Comparison of ENCODE assay signal across 8 cellular contexts in genomic region chr16:68289621-68290329, GRCh38. TPM values are rescaled to one million over a fixed set of nuclear protein-coding genes. Genes with fewer than 3 reads are reported as not detected.
DNase-seq lines count a peak whose midpoint lies in the region; ATAC-seq and TF ChIP-seq lines count a peak whose summit lies in the region.

No MANE protein-coding gene starts in this region.

- H3K4me1 ChIP-seq in sigmoid colon: peaks cover 0 to 13% (median 2%) of the 10 kb centered on the region in 4 donors

- no peak for TF ChIP-seq EP300 in sigmoid colon (IDR thresholded peaks at IDR 0.05)

- peak overlapping the region in 2 of 4 donors; percentile 16 for H3K27ac ChIP-seq in sigmoid colon

- peaks cover 92% of the 10 kb centered on the region for H3K4me1 Mint-ChIP-seq in activated T-helper 1 cell treated with anti-CD3 and anti-CD28 coated beads, Interleukin-12 subunit alpha, Interleukin-12 subunit beta, Interleukin-2, Interleukin-4 antibody, amounts not matched to agents 30 ng/mL and 10 ng/mL and 1 ng/mL, durations not matched to agents 14 hours and 24 hours and 36 hours (ENCODE audit: low read depth)
- H3K4me1 Mint-ChIP-seq in nephron: peaks cover 5% of the 10 kb centered on the region

- no peaks in the 10 kb centered on the region for H3K9me3 Mint-ChIP-seq in activated T-helper 1 cell treated with anti-CD3 and anti-CD28 coated beads, Interleukin-12 subunit alpha, Interleukin-12 subunit beta, Interleukin-2, Interleukin-4 antibody, amounts not matched to agents 30 ng/mL and 10 ng/mL and 1 ng/mL, durations not matched to agents 14 hours and 24 hours and 36 hours
- no peaks in the 10 kb centered on the region for H3K9me3 Mint-ChIP-seq in nephron

- peak overlapping the region; percentile 97 for H3K27ac Mint-ChIP-seq in activated T-helper 1 cell treated with anti-CD3 and anti-CD28 coated beads, Interleukin-12 subunit alpha, Interleukin-12 subunit beta, Interleukin-2, Interleukin-4 antibody, amounts not matched to agents 30 ng/mL and 10 ng/mL and 1 ng/mL, durations not matched to agents 14 hours and 24 hours and 36 hours
- H3K27ac Mint-ChIP-seq in nephron: peak overlapping the region in 2 of 3 experiments; percentile 30 to 32

- H3K27me3 ChIP-seq in sigmoid colon: no peaks in the 10 kb centered on the region

- peak overlapping the region; percentile 67 for H3K4me3 Mint-ChIP-seq in activated T-helper 1 cell treated with anti-CD3 and anti-CD28 coated beads, Interleukin-12 subunit alpha, Interleukin-12 subunit beta, Interleukin-2, Interleukin-4 antibody, amounts not matched to agents 30 ng/mL and 10 ng/mL and 1 ng/mL, durations not matched to agents 14 hours and 24 hours and 36 hours
- no peak overlapping the region for H3K4me3 Mint-ChIP-seq in nephron

- DNase-seq in CD1c-positive myeloid dendritic cell (ENCODE audit: extremely low spot score): peak; percentile 75
- DNase-seq in activated T-helper 1 cell treated with anti-CD3 and anti-CD28 coated beads, Interleukin-12 subunit alpha, Interleukin-12 subunit beta, Interleukin-2, Interleukin-4 antibody, amounts not matched to agents 30 ng/mL and 10 ng/mL and 1 ng/mL, durations not matched to agents 14 hours and 24 hours and 36 hours (ENCODE audit: low spot score): peak; percentile 40
- no peak for DNase-seq in NCI-H2081 treated with DMSO at 0.1 percent for 48 hours (lab: John Stamatoyannopoulos, UW)
- no peak for DNase-seq in sigmoid colon
- no peak for DNase-seq in NCI-H146 (lab: John Stamatoyannopoulos, UW)

- H3K9me3 ChIP-seq in sigmoid colon: no peaks in the 10 kb centered on the region

- H3K27me3 Mint-ChIP-seq in activated T-helper 1 cell treated with anti-CD3 and anti-CD28 coated beads, Interleukin-12 subunit alpha, Interleukin-12 subunit beta, Interleukin-2, Interleukin-4 antibody, amounts not matched to agents 30 ng/mL and 10 ng/mL and 1 ng/mL, durations not matched to agents 14 hours and 24 hours and 36 hours (ENCODE audit: insufficient read depth): no peaks in the 10 kb centered on the region
- H3K27me3 Mint-ChIP-seq in nephron (ENCODE audit: low read depth): peaks cover 3% of the 10 kb centered on the region

- H3K4me3 ChIP-seq in sigmoid colon: no peak overlapping the region

- no peak for TF ChIP-seq POLR2A in sigmoid colon (IDR thresholded peaks at IDR 0.05)

- WGBS in sigmoid colon, 2 donors: 39 to 48% methylated on average over 4 of the region's 4 CpGs

- peaks cover 69% of the 10 kb centered on the region for H3K36me3 Mint-ChIP-seq in activated T-helper 1 cell treated with anti-CD3 and anti-CD28 coated beads, Interleukin-12 subunit alpha, Interleukin-12 subunit beta, Interleukin-2, Interleukin-4 antibody, amounts not matched to agents 30 ng/mL and 10 ng/mL and 1 ng/mL, durations not matched to agents 14 hours and 24 hours and 36 hours (ENCODE audit: low read depth)
- H3K36me3 Mint-ChIP-seq in nephron (ENCODE audit: low read depth): peaks cover 50% of the 10 kb centered on the region

- H3K36me3 ChIP-seq in sigmoid colon: peaks cover 0 to 63% (median 27%) of the 10 kb centered on the region in 4 donors

- TF ChIP-seq CTCF in nephron (IDR thresholded peaks at IDR 0.05; ENCODE audit: unreplicated experiment in 3 of 3) (no peak), sigmoid colon (IDR thresholded peaks at IDR 0.05) (no peak)

- intact Hi-C loops in activated T-helper 1 cell treated with anti-CD3 and anti-CD28 coated beads, Interleukin-12 subunit alpha, Interleukin-12 subunit beta, Interleukin-2, Interleukin-4 antibody, amounts not matched to agents 30 ng/mL and 10 ng/mL and 1 ng/mL, durations not matched to agents 14 hours and 24 hours and 36 hours (cut with micrococcal nuclease): loop anchor here (1.0 to 10.0 kb wide), 6 partner anchors 8 to 895 kb away; partner anchors contain the start of genes SLC7A6, SLC7A6OS and SNTB2
- intact Hi-C loops in sigmoid colon (cut with DNase I): no loop called here

- peak; percentile 84 for ATAC-seq in GM19463 (IDR thresholded peaks at IDR 0.05; ENCODE audit: unreplicated experiment)
- peak; percentile 65 for ATAC-seq in HG03571 (IDR thresholded peaks at IDR 0.05; ENCODE audit: unreplicated experiment)

RNA-seq across cellular contexts. Expression of gene SLC7A6OS, which starts 21.0 kb away (rescaled TPM):
- 26.5 and 27.6 TPM in 2 replicates for total RNA-seq in activated T-helper 1 cell treated with anti-CD3 and anti-CD28 coated beads, Interleukin-12 subunit alpha, Interleukin-12 subunit beta, Interleukin-2, Interleukin-4 antibody, amounts not matched to agents 30 ng/mL and 10 ng/mL and 1 ng/mL, durations not matched to agents 14 hours and 24 hours and 36 hours
- total RNA-seq in sigmoid colon: 10 to 100 TPM in 3 of 4 donors, 1 to 10 TPM in 1; 9.5 to 20.8 (median 11.8) TPM
- polyA plus RNA-seq in sigmoid colon: 1 to 10 TPM; 4.8 to 10.0 (median 6.5) TPM

RNA-seq across cellular contexts. Expression of gene PRMT7, which starts 21.0 kb away (rescaled TPM):
- total RNA-seq in activated T-helper 1 cell treated with anti-CD3 and anti-CD28 coated beads, Interleukin-12 subunit alpha, Interleukin-12 subunit beta, Interleukin-2, Interleukin-4 antibody, amounts not matched to agents 30 ng/mL and 10 ng/mL and 1 ng/mL, durations not matched to agents 14 hours and 24 hours and 36 hours: 80.6 and 85.2 TPM in 2 replicates
- total RNA-seq in sigmoid colon: 10 to 100 TPM; 34.6 to 51.0 (median 45.6) TPM
- polyA plus RNA-seq in sigmoid colon: 10 to 100 TPM; 12.0 to 40.7 (median 19.0) TPM

RNA-seq across cellular contexts. Expression of gene SLC7A6, which starts 25.4 kb away (rescaled TPM):
- total RNA-seq in activated T-helper 1 cell treated with anti-CD3 and anti-CD28 coated beads, Interleukin-12 subunit alpha, Interleukin-12 subunit beta, Interleukin-2, Interleukin-4 antibody, amounts not matched to agents 30 ng/mL and 10 ng/mL and 1 ng/mL, durations not matched to agents 14 hours and 24 hours and 36 hours: 139 and 143 TPM in 2 replicates
- total RNA-seq in sigmoid colon: 10 to 100 TPM; 26.8 to 40.7 (median 35.1) TPM
- polyA plus RNA-seq in sigmoid colon: 10 to 100 TPM in 1 of 3 donors, 1 to 10 TPM in 2; 1.8 to 22.5 (median 2.5) TPM

RNA-seq across cellular contexts. Expression of gene PLA2G15, which starts 44.6 kb away (rescaled TPM):
- 8.6 and 8.8 TPM in 2 replicates for total RNA-seq in activated T-helper 1 cell treated with anti-CD3 and anti-CD28 coated beads, Interleukin-12 subunit alpha, Interleukin-12 subunit beta, Interleukin-2, Interleukin-4 antibody, amounts not matched to agents 30 ng/mL and 10 ng/mL and 1 ng/mL, durations not matched to agents 14 hours and 24 hours and 36 hours
- total RNA-seq in sigmoid colon: 10 to 100 TPM; 10.2 to 15.7 (median 12.5) TPM
- polyA plus RNA-seq in sigmoid colon: 10 to 100 TPM in 1 of 3 donors, 1 to 10 TPM in 2; 4.2 to 10.1 (median 8.1) TPM

RNA-seq across cellular contexts. Expression of gene ESRP2, which starts 53.8 kb away (rescaled TPM):
- 0.10 and 0.12 TPM in 2 replicates for total RNA-seq in activated T-helper 1 cell treated with anti-CD3 and anti-CD28 coated beads, Interleukin-12 subunit alpha, Interleukin-12 subunit beta, Interleukin-2, Interleukin-4 antibody, amounts not matched to agents 30 ng/mL and 10 ng/mL and 1 ng/mL, durations not matched to agents 14 hours and 24 hours and 36 hours
- total RNA-seq in sigmoid colon: under 1 TPM in 3 of 4 donors, not detected in 1; under 0.01 to 0.16 (median 0.14) TPM
- 10 to 100 TPM; 24.0 to 50.0 (median 25.4) TPM for polyA plus RNA-seq in sigmoid colon

Comparison
In these comparisons a context has a peak if more than half of its experiments do, and no peak if none do; other contexts are left out.
1. DNase-seq: peak in CD1c-positive myeloid dendritic cell (single experiment) and activated T-helper 1 cell treated with anti-CD3 and anti-CD28 coated beads, Interleukin-12 subunit alpha, Interleukin-12 subunit beta, Interleukin-2, Interleukin-4 antibody, amounts not matched to agents 30 ng/mL and 10 ng/mL and 1 ng/mL, durations not matched to agents 14 hours and 24 hours and 36 hours (single experiment); none in NCI-H2081 treated with DMSO at 0.1 percent for 48 hours (single experiment), sigmoid colon (single experiment) and NCI-H146 (single experiment).